Comparison of ENCODE assay signal across 15 cellular contexts in genomic region chr22:49599039-49599438, GRCh38.
A peak's percentile ranks its signal among the peaks of the same experiment; 100 is the strongest.
DNase-seq lines count a peak whose midpoint lies in the region; ATAC-seq and TF ChIP-seq lines count a peak whose summit lies in the region.
"Had no signal": no experiment of that assay in that cellular context is flagged by ENCODE, and none has a peak within 500 bp of the region (broad histone marks: within the 10 kb centered on the region; RNA-seq: fewer than 3 reads in every experiment).

No MANE protein-coding gene starts in this region.

- no peak overlapping the region for H3K4me3 ChIP-seq in lower lobe of right lung
- H3K4me3 ChIP-seq in tibial nerve, result no peak overlapping the region
- H3K4me3 ChIP-seq: BLaER1 treated with 17β-estradiol and CSF1 and Interleukin-3, amounts not matched to agents 10 nM and 100 nM; SJCRH30 had no signal

- H3K4me1 ChIP-seq in lower lobe of right lung (no peaks in the 10 kb centered on the region), tibial nerve (no peaks in the 10 kb centered on the region)
- H3K4me1 ChIP-seq: SJCRH30 had no signal

- H3K27me3 ChIP-seq in lower lobe of right lung (ENCODE audit: low read depth) (no peaks in the 10 kb centered on the region), tibial nerve (no peaks in the 10 kb centered on the region)
- H3K27me3 ChIP-seq: BLaER1 treated with 17β-estradiol and CSF1 and Interleukin-3, amounts not matched to agents 10 nM and 100 nM had no signal

- DNase-seq in left ventricle myocardium superior (peak; percentile 28), left cardiac atrium (no peak), NOMO-1 treated with dmso at 0.1 percent for 144 hours (lab: John Stamatoyannopoulos, UW; ENCODE audit: unreplicated experiment) (peak; percentile 90), lower lobe of right lung (peak; percentile 43), GOT3 (lab: John Stamatoyannopoulos, UW) (no peak), tibial nerve (ENCODE audit: low spot score in 2 of 2) (no peak)
- DNase-seq: DMS79, NCI-H1048, NCI-H1436, NCI-H1930, NCI-H2171, NCI-H526, SJCRH30 had no signal

- TF ChIP-seq POLR2A in tibial nerve (IDR thresholded peaks at IDR 0.05), result no peak

- ATAC-seq in left ventricle myocardium superior (no peak), left cardiac atrium (no peak), lower lobe of right lung (no peak), GM18909 (IDR thresholded peaks at IDR 0.05; ENCODE audit: poor library complexity, unreplicated experiment) (no peak)

- WGBS in tibial nerve, 2 donors, result 77 to 78% methylated on average over 14 to 15 of the region's 16 CpGs

- TF ChIP-seq EP300 in tibial nerve (IDR thresholded peaks at IDR 0.05), result no peak

- H3K9me3 ChIP-seq in lower lobe of right lung, result no peaks in the 10 kb centered on the region
- peaks cover 0 to 30% (median 0%) of the 10 kb centered on the region in 4 donors for H3K9me3 ChIP-seq in tibial nerve

- intact Hi-C loops in left ventricle myocardium superior (cut with micrococcal nuclease) (no loop called here), left cardiac atrium (cut with DNase I) (no loop called here), lower lobe of right lung (cut with DNase I) (no loop called here)

- no peaks in the 10 kb centered on the region for H3K36me3 ChIP-seq in lower lobe of right lung
- no peaks in the 10 kb centered on the region for H3K36me3 ChIP-seq in tibial nerve
- H3K36me3 ChIP-seq: SJCRH30 had no signal

- H3K27ac ChIP-seq in lower lobe of right lung (no peak overlapping the region), tibial nerve (no peak overlapping the region)
- H3K27ac ChIP-seq: BLaER1 treated with 17β-estradiol and CSF1 and Interleukin-3, amounts not matched to agents 10 nM and 100 nM; SJCRH30 had no signal

- no peak for TF ChIP-seq CTCF in lower lobe of right lung (IDR thresholded peaks at IDR 0.05)
- TF ChIP-seq CTCF in tibial nerve (IDR thresholded peaks at IDR 0.05), result no peak

Comparison
In these comparisons a context has a peak if more than half of its experiments do, and no peak if none do; other contexts are left out.
1. DNase-seq: peak in left ventricle myocardium superior (single experiment), NOMO-1 treated with dmso at 0.1 percent for 144 hours (single experiment) and lower lobe of right lung (single experiment); none in left cardiac atrium (single experiment), GOT3 (single experiment) and tibial nerve (0 of 2).